ENCODE assay signal across 15 cellular contexts in genomic region chr13:45048890-45049407, GRCh38. TPM values are rescaled to one million over a fixed set of nuclear protein-coding genes. Genes with fewer than 3 reads are reported as not detected.
DNase-seq lines count a peak whose midpoint lies in the region; ATAC-seq lines count a peak whose summit lies in the region.
"Had no signal": no experiment of that assay in that cellular context is flagged by ENCODE, and none has a peak within 500 bp of the region (broad histone marks: within the 10 kb centered on the region; RNA-seq: fewer than 3 reads in every experiment).

No MANE protein-coding gene starts in this region.

- in situ Hi-C loops in HAP-1 (cut with MboI; ENCODE audit: low sequenced_read_pairs), result no loop called here

- H3K27me3 ChIP-seq in HAP-1 (ENCODE audit: low read depth), result no peaks in the 10 kb centered on the region
- H3K27me3 ChIP-seq: colonic mucosa, heart left ventricle had no signal

- H3K4me1 Mint-ChIP-seq in activated T-cell treated with anti-CD3 and anti-CD28 coated beads, Interleukin-2, amount 50 U/mL, for 24 hours (ENCODE audit: low read depth), result peaks cover 28% of the 10 kb centered on the region
- H3K4me1 Mint-ChIP-seq in activated T-cell treated with anti-CD3 and anti-CD28 coated beads, Interleukin-2, amount 50 U/mL, for 72 hours (ENCODE audit: low read depth), result peaks cover 28% of the 10 kb centered on the region
- H3K4me1 Mint-ChIP-seq in stimulated activated effector memory CD8-positive, alpha-beta T cell treated with anti-CD3 and anti-CD28 coated beads, Interleukin-12 subunit alpha, Interleukin-12 subunit beta, amount 100 ng/mL, for 72 hours, result peaks cover 22% of the 10 kb centered on the region

- no peaks in the 10 kb centered on the region for H3K9me3 ChIP-seq in HAP-1
- H3K9me3 ChIP-seq: colonic mucosa, heart left ventricle had no signal

- H3K27ac Mint-ChIP-seq in activated T-cell treated with anti-CD3 and anti-CD28 coated beads, Interleukin-2, amount 50 U/mL, for 24 hours, result peak overlapping the region; percentile 50
- H3K27ac Mint-ChIP-seq in activated T-cell treated with anti-CD3 and anti-CD28 coated beads, Interleukin-2, amount 50 U/mL, for 72 hours, result no peak overlapping the region
- H3K27ac Mint-ChIP-seq in stimulated activated effector memory CD8-positive, alpha-beta T cell treated with anti-CD3 and anti-CD28 coated beads, Interleukin-12 subunit alpha, Interleukin-12 subunit beta, amount 100 ng/mL, for 72 hours, result no peak overlapping the region

- no peak for DNase-seq in activated T-cell treated with anti-CD3 and anti-CD28 coated beads, Interleukin-2, amount 50 U/mL, for 24 hours
- no peak for DNase-seq in activated T-cell treated with anti-CD3 and anti-CD28 coated beads, Interleukin-2, amount 50 U/mL, for 1 hour
- peak; percentile 38 to 45 for DNase-seq in activated T-cell treated with anti-CD3 and anti-CD28 coated beads, Interleukin-2, amount 50 U/mL, for 72 hours
- DNase-seq in stimulated activated effector memory CD8-positive, alpha-beta T cell treated with anti-CD3 and anti-CD28 coated beads, Interleukin-12 subunit alpha, Interleukin-12 subunit beta, amount 100 ng/mL, for 72 hours (ENCODE audit: low spot score in 2 of 2), result peak in 1 of 2 donors; percentile 54
- no peak for DNase-seq in HAP-1 (ENCODE audit: low spot score in 2 of 2)
- DNase-seq: anterior cingulate cortex, colonic mucosa, DMS 273 treated with DMSO at 0.1 percent for 48 hours, heart left ventricle, NCI-H1048, NCI-H226 had no signal

- ATAC-seq in HG02642 (IDR thresholded peaks at IDR 0.05; ENCODE audit: poor library complexity, unreplicated experiment) (peak; percentile 41), GM21381 (IDR thresholded peaks at IDR 0.05; ENCODE audit: unreplicated experiment) (no peak), HG03097 (IDR thresholded peaks at IDR 0.05; ENCODE audit: low FRiP score, unreplicated experiment) (no peak)
- peak; percentile 78 to 83 for ATAC-seq in activated T-cell treated with anti-CD3 and anti-CD28 coated beads, Interleukin-2, amount 50 U/mL, for 72 hours (replicated peaks in 1 of 2)
- ATAC-seq in stimulated activated effector memory CD8-positive, alpha-beta T cell treated with anti-CD3 and anti-CD28 coated beads, Interleukin-12 subunit alpha, Interleukin-12 subunit beta, amount 100 ng/mL, for 72 hours, result peak; percentile 82
- ATAC-seq: heart left ventricle had no signal

- H3K27me3 Mint-ChIP-seq in activated T-cell treated with anti-CD3 and anti-CD28 coated beads, Interleukin-2, amount 50 U/mL, for 24 hours, result peaks cover 56% of the 10 kb centered on the region
- H3K27me3 Mint-ChIP-seq in activated T-cell treated with anti-CD3 and anti-CD28 coated beads, Interleukin-2, amount 50 U/mL, for 72 hours (ENCODE audit: low read depth), result peaks cover 69% of the 10 kb centered on the region

- H3K9me3 Mint-ChIP-seq in activated T-cell treated with anti-CD3 and anti-CD28 coated beads, Interleukin-2, amount 50 U/mL, for 24 hours, result no peaks in the 10 kb centered on the region
- H3K9me3 Mint-ChIP-seq in activated T-cell treated with anti-CD3 and anti-CD28 coated beads, Interleukin-2, amount 50 U/mL, for 72 hours, result no peaks in the 10 kb centered on the region
- no peaks in the 10 kb centered on the region for H3K9me3 Mint-ChIP-seq in stimulated activated effector memory CD8-positive, alpha-beta T cell treated with anti-CD3 and anti-CD28 coated beads, Interleukin-12 subunit alpha, Interleukin-12 subunit beta, amount 100 ng/mL, for 72 hours

- H3K4me1 ChIP-seq in HAP-1, result no peaks in the 10 kb centered on the region
- H3K4me1 ChIP-seq: colonic mucosa had no signal

- H3K36me3 ChIP-seq in HAP-1 (replicated peaks), result no peaks in the 10 kb centered on the region
- H3K36me3 ChIP-seq: colonic mucosa, heart left ventricle had no signal

- no peaks in the 10 kb centered on the region for H3K36me3 Mint-ChIP-seq in activated T-cell treated with anti-CD3 and anti-CD28 coated beads, Interleukin-2, amount 50 U/mL, for 24 hours (ENCODE audit: low read depth)
- no peaks in the 10 kb centered on the region for H3K36me3 Mint-ChIP-seq in activated T-cell treated with anti-CD3 and anti-CD28 coated beads, Interleukin-2, amount 50 U/mL, for 72 hours (ENCODE audit: insufficient read depth in 2 of 2)
- no peaks in the 10 kb centered on the region for H3K36me3 Mint-ChIP-seq in stimulated activated effector memory CD8-positive, alpha-beta T cell treated with anti-CD3 and anti-CD28 coated beads, Interleukin-12 subunit alpha, Interleukin-12 subunit beta, amount 100 ng/mL, for 72 hours

- no peak overlapping the region for H3K4me3 Mint-ChIP-seq in activated T-cell treated with anti-CD3 and anti-CD28 coated beads, Interleukin-2, amount 50 U/mL, for 24 hours
- peak overlapping the region; percentile 6 to 48 for H3K4me3 Mint-ChIP-seq in activated T-cell treated with anti-CD3 and anti-CD28 coated beads, Interleukin-2, amount 50 U/mL, for 72 hours
- H3K4me3 Mint-ChIP-seq in stimulated activated effector memory CD8-positive, alpha-beta T cell treated with anti-CD3 and anti-CD28 coated beads, Interleukin-12 subunit alpha, Interleukin-12 subunit beta, amount 100 ng/mL, for 72 hours, result no peak overlapping the region

- H3K4me3 ChIP-seq in HAP-1, result no peak overlapping the region
- H3K4me3 ChIP-seq: colonic mucosa, heart left ventricle, SK-N-MC had no signal

RNA-seq across cellular contexts. Expression of gene GPALPP1, which starts 59.6 kb away (rescaled TPM):
- 10 to 100 TPM; 34.4 to 35.7 TPM for total RNA-seq in activated T-cell treated with anti-CD3 and anti-CD28 coated beads, Interleukin-2, amount 50 U/mL, for 72 hours

RNA-seq across cellular contexts. Expression of gene NUFIP1, which starts 59.7 kb away (rescaled TPM):
- total RNA-seq in activated T-cell treated with anti-CD3 and anti-CD28 coated beads, Interleukin-2, amount 50 U/mL, for 72 hours, result 1 to 10 TPM; 4.8 to 8.0 TPM

Comparison
In these comparisons a context has a peak if more than half of its experiments do, and no peak if none do; other contexts are left out.
1. DNase-seq: peak in activated T-cell treated with anti-CD3 and anti-CD28 coated beads, Interleukin-2, amount 50 U/mL, for 72 hours (2 of 2); none in activated T-cell treated with anti-CD3 and anti-CD28 coated beads, Interleukin-2, amount 50 U/mL, for 24 hours (single experiment), activated T-cell treated with anti-CD3 and anti-CD28 coated beads, Interleukin-2, amount 50 U/mL, for 1 hour (single experiment) and HAP-1 (0 of 2).
2. H3K4me3 Mint-ChIP-seq: peak in activated T-cell treated with anti-CD3 and anti-CD28 coated beads, Interleukin-2, amount 50 U/mL, for 72 hours (2 of 2); none in activated T-cell treated with anti-CD3 and anti-CD28 coated beads, Interleukin-2, amount 50 U/mL, for 24 hours (single experiment) and stimulated activated effector memory CD8-positive, alpha-beta T cell treated with anti-CD3 and anti-CD28 coated beads, Interleukin-12 subunit alpha, Interleukin-12 subunit beta, amount 100 ng/mL, for 72 hours (single experiment).
3. ATAC-seq: peak in HG02642 (single experiment), activated T-cell treated with anti-CD3 and anti-CD28 coated beads, Interleukin-2, amount 50 U/mL, for 72 hours (2 of 2) and stimulated activated effector memory CD8-positive, alpha-beta T cell treated with anti-CD3 and anti-CD28 coated beads, Interleukin-12 subunit alpha, Interleukin-12 subunit beta, amount 100 ng/mL, for 72 hours (single experiment); none in GM21381 (single experiment) and HG03097 (single experiment).